ENCODE assay signal across 20 cellular contexts in genomic region chr7:148802101-148802493, GRCh38.
DNase-seq lines count a peak whose midpoint lies in the region; ATAC-seq, FAIRE-seq and TF ChIP-seq lines count a peak whose summit lies in the region.
"Had no signal": no experiment of that assay in that cellular context is flagged by ENCODE, and none has a peak within 500 bp of the region (broad histone marks: within the 10 kb centered on the region; RNA-seq: fewer than 3 reads in every experiment).

No MANE protein-coding gene starts in this region.

- no peak overlapping the region for H3K9ac ChIP-seq in K562 (ENCODE audit: insufficient read depth in 1 of 2, low read depth in 2 of 2, low read length in 2 of 2)
- H3K9ac ChIP-seq: KMS-11 had no signal

- intact Hi-C loops in K562 (cut with micrococcal nuclease), result loop anchor here (5.0 to 10.0 kb wide), 2 partner anchors 225 to 293 kb away; partner anchors contain the start of gene ZNF786
- intact Hi-C loops in heart right ventricle (cut with DNase I), result no loop called here

- no peaks in the 10 kb centered on the region for H3K27me3 ChIP-seq in GM23338 (ENCODE audit: insufficient read depth)
- H3K27me3 ChIP-seq in K562 (ENCODE audit: control insufficient read depth in 2 of 2, insufficient read depth in 2 of 2, low read length in 2 of 2), result no peaks in the 10 kb centered on the region
- no peaks in the 10 kb centered on the region for H3K27me3 ChIP-seq in heart right ventricle

- 0 out of 2 replicates have a peak overlapping the region, but pooled peaks have one; percentile 14 for H3K27ac ChIP-seq in GM23338 (ENCODE audit: low read depth)
- no peak overlapping the region for H3K27ac ChIP-seq in K562 (ENCODE audit: extremely low read depth, low read depth, low read length)
- no peak overlapping the region for H3K27ac ChIP-seq in heart right ventricle
- H3K27ac ChIP-seq: KMS-11 had no signal

- no peaks in the 10 kb centered on the region for H3K9me1 ChIP-seq in K562 (ENCODE audit: control insufficient read depth, insufficient read depth, low read length)

- no peak overlapping the region for H2AFZ ChIP-seq in GM23338
- H2AFZ ChIP-seq in K562 (ENCODE audit: low read depth, low read length), result no peak overlapping the region

- 92% methylated on average over 10 of the region's 10 CpGs for WGBS in K562 (ENCODE audit: insufficient coverage, low coverage, missing lambda C conversion rate)
- 90 to 93% methylated on average over 10 of the region's 10 CpGs for WGBS in heart right ventricle, 2 donors

- peak; percentile 15 for TF ChIP-seq POLR2A in K562 (conservative IDR thresholded peaks at IDR 0.05)

- no peaks in the 10 kb centered on the region for H3K9me2 ChIP-seq in GM23338 (ENCODE audit: insufficient read depth)

- no peak for TF ChIP-seq EP300 in K562 (IDR thresholded peaks at IDR 0.05; ENCODE audit: low read length)

- H3K9me3 ChIP-seq in K562 (replicated peaks; ENCODE audit: control insufficient read depth, insufficient read depth, low read depth, low read length) (no peaks in the 10 kb centered on the region), heart right ventricle (no peaks in the 10 kb centered on the region)

- CTCF ChIA-PET in WTC11 (lab: Charles Lee), result no interaction called here
- CTCF ChIA-PET in K562 (lab: Yijun Ruan, JAX; ENCODE audit: low intra/inter-chr PET ratio), result no interaction called here

- no peak for DNase-seq in GM23338 (ENCODE audit: low spot score)
- DNase-seq in WTC11 (ENCODE audit: low spot score), result no peak
- DNase-seq in K562 (ENCODE audit: extremely low read depth in 1 of 4, low spot score in 3 of 4), result no peak
- DNase-seq in progenitor cell of endocrine pancreas (ENCODE audit: low spot score, unreplicated experiment), result no peak
- DNase-seq in stimulated activated CD4-positive, alpha-beta T cell treated with anti-CD3 and anti-CD28 coated beads, Interleukin-2, amount 100 ng/mL, for 24 hours, result no peak
- DNase-seq in midbrain (lab: John Stamatoyannopoulos, UW), result no peak
- DNase-seq in heart right ventricle, result no peak
- DNase-seq: ACHN; C1 segment of cervical spinal cord; HFFc6; MV-4-11; NCI-H1694 treated with DMSO at 0.1 percent for 48 hours; NCI-H510A; NCI-H748 treated with DMSO at 0.1 percent for 48 hours; NK-92 treated with Interleukin-12 subunit alpha and Interleukin-12 subunit beta, amount 100 ng/mL, for 24 hours; SHP77 had no signal

- H3F3A ChIP-seq in GM23338 (replicated peaks; ENCODE audit: low read depth), result peaks cover 10% of the 10 kb centered on the region; the same call in 1 of the 2 replicates

- BruUV-seq in K562 (replicated peaks; lab: Mats Ljungman, UMichigan), result no TSS peak

- H3K4me1 ChIP-seq in GM23338 (ENCODE audit: insufficient read depth) (peaks cover 30% of the 10 kb centered on the region; the same call in 1 of the 2 replicates), K562 (replicated peaks in 1 of 2; ENCODE audit: control insufficient read depth in 2 of 2, insufficient read depth in 2 of 2, low read length in 2 of 2) (no peaks in the 10 kb centered on the region), heart right ventricle (no peaks in the 10 kb centered on the region)

- TF ChIP-seq RAD21 in K562 (CRISPR knock-in tag; conservative IDR thresholded peaks at IDR 0.05 in 1 of 2, IDR thresholded peaks at IDR 0.05 in 1 of 2), result no peak

- H3K36me3 ChIP-seq in GM23338 (ENCODE audit: insufficient read depth), result peaks cover 24% of the 10 kb centered on the region
- peaks cover 69% of the 10 kb centered on the region for H3K36me3 ChIP-seq in K562 (ENCODE audit: control insufficient read depth, insufficient read depth, low read length)
- H3K36me3 ChIP-seq in heart right ventricle, result peaks cover 0 to 97% (median 42%) of the 10 kb centered on the region in 9 donors

- H3K4me3 Mint-ChIP-seq in GM23338 (no peak overlapping the region), WTC11 (no peak overlapping the region), progenitor cell of endocrine pancreas (ENCODE audit: low read depth) (no peak overlapping the region)
- H3K4me3 Mint-ChIP-seq: HFFc6 had no signal

- H3K4me3 ChIP-seq in GM23338, result no peak overlapping the region
- H3K4me3 ChIP-seq in K562, result no peak overlapping the region
- no peak overlapping the region for H3K4me3 ChIP-seq in heart right ventricle

- no peak for FAIRE-seq in K562 (lab: Jason Lieb, UNC)
- FAIRE-seq: D721Med, H54, RCC 7860 had no signal

- H4K20me1 ChIP-seq in GM23338 (replicated peaks; ENCODE audit: insufficient read depth) (no peaks in the 10 kb centered on the region; the same call in 1 of the 2 replicates), K562 (replicated peaks; ENCODE audit: control insufficient read depth, insufficient read depth, low read length) (no peaks in the 10 kb centered on the region)

- H3K27ac Mint-ChIP-seq in GM23338, result peak overlapping the region; percentile 38; the same call in 1 of the 2 replicates
- H3K27ac Mint-ChIP-seq in WTC11, result peak overlapping the region; percentile 15; the same call in 1 of the 2 replicates
- H3K27ac Mint-ChIP-seq in progenitor cell of endocrine pancreas, result peak overlapping the region; percentile 57
- H3K27ac Mint-ChIP-seq: HFFc6 had no signal

- H3K4me2 ChIP-seq in GM23338 (no peak overlapping the region), K562 (ENCODE audit: insufficient read depth, low read length) (no peak overlapping the region)
- H3K4me2 ChIP-seq: KMS-11 had no signal

- H3K9me3 Mint-ChIP-seq in GM23338 (peaks cover 10% of the 10 kb centered on the region; the same call in 2 of the 3 replicates), WTC11 (peaks cover 12% of the 10 kb centered on the region), progenitor cell of endocrine pancreas (ENCODE audit: low read depth) (peaks cover 8% of the 10 kb centered on the region)
- H3K9me3 Mint-ChIP-seq: HFFc6 had no signal

- POLR2A ChIA-PET in WTC11 (lab: Charles Lee) (no interaction called here), K562 (lab: Yijun Ruan, JAX) (interaction anchor here (0.6 to 2.2 kb wide), 4 partner anchors 9 to 147 kb away, joined by 3 to 9 read pairs (median 4); no protein-coding TSS in a partner anchor)

- H3K36me3 Mint-ChIP-seq in GM23338 (ENCODE audit: low read depth) (peaks cover 71% of the 10 kb centered on the region), WTC11 (peaks cover 46% of the 10 kb centered on the region), progenitor cell of endocrine pancreas (ENCODE audit: insufficient read depth) (peaks cover 60% of the 10 kb centered on the region)

- ATAC-seq in GM23338 (no peak), WTC11 (no peak), K562 (no peak; the same call in 2 of the 3 replicates), heart right ventricle (no peak)

- no peak for TF ChIP-seq CTCF in GM23338 (conservative IDR thresholded peaks at IDR 0.05; ENCODE audit: low read depth in 2 of 2)
- no peak for TF ChIP-seq CTCF in WTC11 (IDR thresholded peaks at IDR 0.05)
- no peak for TF ChIP-seq CTCF in K562 (IDR thresholded peaks at IDR 0.05 in 2 of 3, conservative IDR thresholded peaks at IDR 0.05 in 1 of 3; ENCODE audit: insufficient read depth in 2 of 3, low read depth in 1 of 3, low read length in 3 of 3)
- no peak for TF ChIP-seq CTCF in progenitor cell of endocrine pancreas (IDR thresholded peaks at IDR 0.05; ENCODE audit: unreplicated experiment)
- no peak for TF ChIP-seq CTCF in heart right ventricle (IDR thresholded peaks at IDR 0.05)

- H3K4me1 Mint-ChIP-seq in GM23338, result peaks cover 28% of the 10 kb centered on the region
- H3K4me1 Mint-ChIP-seq in WTC11, result peaks cover 35% of the 10 kb centered on the region
- peaks cover 3% of the 10 kb centered on the region for H3K4me1 Mint-ChIP-seq in progenitor cell of endocrine pancreas (ENCODE audit: low read depth)

- in situ Hi-C loops in K562 (cut with MboI), result no loop called here

- H3K27me3 Mint-ChIP-seq in GM23338 (ENCODE audit: insufficient read depth, low read depth, poor library complexity) (peaks cover 19% of the 10 kb centered on the region), WTC11 (ENCODE audit: low read depth) (no peaks in the 10 kb centered on the region), progenitor cell of endocrine pancreas (no peaks in the 10 kb centered on the region)

- H3K79me2 ChIP-seq in GM23338 (replicated peaks; ENCODE audit: insufficient read depth) (no peaks in the 10 kb centered on the region), K562 (ENCODE audit: control insufficient read depth, insufficient read depth, low read length) (no peaks in the 10 kb centered on the region)

TF ChIP-seq in GM23338, 12 proteins besides CTCF, POLR2A, EP300 and RAD21 (continues in another document):
- TF ChIP-seq POLR2AphosphoS5 (IDR thresholded peaks at IDR 0.05; ENCODE audit: low read depth) (0 out of 2 replicates have a peak, but pooled peaks have one; percentile 3), JUNB (IDR thresholded peaks at IDR 0.05; ENCODE audit: unreplicated experiment) (no peak)

TF ChIP-seq in WTC11, 78 proteins besides CTCF, POLR2A, EP300 and RAD21 (continues in another document):
- TF ChIP-seq ZNF121 (CRISPR knock-in tag; IDR thresholded peaks at IDR 0.05) (no peak), ZNF423 (CRISPR knock-in tag; IDR thresholded peaks at IDR 0.05) (no peak), HMGA2 (CRISPR knock-in tag; IDR thresholded peaks at IDR 0.05) (no peak)

TF ChIP-seq in K562, 482 proteins besides CTCF, POLR2A, EP300 and RAD21 (continues in another document):
- TF ChIP-seq ZBTB17 (CRISPR knock-in tag; IDR thresholded peaks at IDR 0.05), result no peak
